Comparison of ENCODE assay signal across 8 cellular contexts in the genomic region with DNA sequence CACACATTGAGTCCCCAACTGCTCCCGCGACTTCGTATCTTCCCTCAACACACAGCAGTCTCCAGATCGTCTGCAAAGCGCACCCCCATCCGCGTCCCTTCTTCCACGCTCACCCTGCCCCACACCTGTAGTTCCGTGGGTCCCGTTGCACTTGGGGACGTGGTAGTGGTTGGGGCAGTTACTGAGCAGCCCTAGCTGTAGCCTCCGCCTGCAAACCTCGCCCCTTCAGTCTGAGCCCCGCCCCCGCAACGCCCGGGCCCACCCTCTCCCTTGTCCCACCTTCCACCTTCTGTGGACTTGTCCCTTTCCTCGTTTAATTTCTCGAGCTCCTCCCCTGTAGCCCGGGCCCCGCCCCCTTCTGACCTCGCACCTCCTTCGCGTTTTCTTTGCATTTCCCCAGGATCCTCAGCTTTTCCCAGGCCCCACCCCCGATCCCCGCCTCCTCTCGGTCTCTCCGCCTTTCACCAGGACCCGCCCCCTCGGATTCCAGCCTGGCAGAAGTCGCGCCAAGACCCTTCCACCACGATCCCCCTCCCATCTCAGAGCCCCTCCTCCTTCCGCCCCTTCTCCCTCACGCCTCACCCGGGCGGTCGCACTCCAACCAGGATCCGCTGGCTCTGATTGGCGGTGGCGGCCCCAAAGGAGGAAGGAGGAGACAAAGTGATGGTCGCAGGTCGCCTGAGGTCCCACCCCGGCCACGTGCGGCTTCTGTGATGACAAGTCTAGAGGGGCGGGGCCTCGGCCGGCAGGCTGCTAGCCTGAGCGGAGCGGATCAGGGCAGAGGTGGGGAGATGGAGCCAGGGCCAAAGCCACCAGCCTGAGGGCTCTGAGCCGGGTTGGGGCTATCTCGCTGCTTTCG. TPM values are rescaled to one million over a fixed set of nuclear protein-coding genes. Genes with fewer than 3 reads are reported as not detected.
DNase-seq lines count a peak whose midpoint lies in the region; TF ChIP-seq lines count a peak whose summit lies in the region.

Gene ATOSB (minus strand): TSS at position 183 of the 859 bp plus-strand sequence. CDS start 7,588 bp downstream, outside the sequence.

- peak within 1 kb of the TSS; percentile 87 to 94 for H3K4me3 Mint-ChIP-seq in H9

- peaks cover 6% of the 10 kb centered on the region for H3F3A ChIP-seq in neural cell (ENCODE audit: insufficient read depth, low read length, poor library complexity, severe bottlenecking)

- no peak within 1 kb of the TSS for H2BK15ac ChIP-seq in H9 (ENCODE audit: low read depth, low read length)

- TF ChIP-seq POLR2A in stomach (IDR thresholded peaks at IDR 0.05): no peak

- peaks cover 36 to 38% of the 10 kb centered on the region in 2 experiments for H3K4me1 Mint-ChIP-seq in H9

- H3K4me3 ChIP-seq in MG63 (peak within 1 kb of the TSS; percentile 59), neural cell (ENCODE audit: low read length) (peak within 1 kb of the TSS; percentile 88), stomach (peak within 1 kb of the TSS; percentile 53 to 65 (median 60))

- peak; percentile 97 for DNase-seq in ELR (ENCODE audit: low read depth)
- DNase-seq in H9: peak; percentile 100
- DNase-seq in MG63: peak; percentile 89
- DNase-seq in SHP77 treated with DMSO at 0.1 percent for 48 hours (lab: John Stamatoyannopoulos, UW): peak; percentile 46
- peak; percentile 88 for DNase-seq in activated gamma-delta T cell (lab: John Stamatoyannopoulos, UW)
- peak; percentile 91 for DNase-seq in fibroblast of the conjunctiva (ENCODE audit: low read depth)
- DNase-seq in stomach: peak; percentile 97

- H3K4me2 ChIP-seq in H9 (ENCODE audit: insufficient read depth, insufficient read length, low read length) (peak within 1 kb of the TSS; percentile 96), neural cell (ENCODE audit: low read length) (peak within 1 kb of the TSS; percentile 98)

- peak within 1 kb of the TSS; percentile 89; the same call in 1 of the 2 replicates for H3K14ac ChIP-seq in H9 (ENCODE audit: insufficient read depth, low read length)

- H3K9me3 ChIP-seq in H9 (ENCODE audit: control insufficient read depth, low read depth, low read length): no peaks in the 10 kb centered on the region
- H3K9me3 ChIP-seq in MG63: no peaks in the 10 kb centered on the region
- H3K9me3 ChIP-seq in neural cell (ENCODE audit: low read length): no peaks in the 10 kb centered on the region
- no peaks in the 10 kb centered on the region for H3K9me3 ChIP-seq in stomach

- H3K4me1 ChIP-seq in H9 (ENCODE audit: insufficient read depth, low read length) (peaks cover 2% of the 10 kb centered on the region; the same call in 1 of the 2 replicates), stomach (peaks cover 37 to 57% (median 56%) of the 10 kb centered on the region in 4 donors)

- H3K9me3 Mint-ChIP-seq in H9: no peaks in the 10 kb centered on the region

- H3K27me3 Mint-ChIP-seq in H9 (ENCODE audit: low read depth): 0 out of 2 replicates have a peak, but pooled peaks cover 4% of the 10 kb centered on the region

- H3K56ac ChIP-seq in H9 (ENCODE audit: insufficient read length, low read depth, low read length): no peak within 1 kb of the TSS

- H2BK5ac ChIP-seq in H9 (ENCODE audit: insufficient read length, low read length): no peak within 1 kb of the TSS

- H4K20me1 ChIP-seq in H9 (ENCODE audit: control insufficient read depth, insufficient read depth, insufficient read length) (no peaks in the 10 kb centered on the region), neural cell (ENCODE audit: insufficient read depth) (no peaks in the 10 kb centered on the region)

- H3K18ac ChIP-seq in H9 (ENCODE audit: insufficient read length, low read depth, low read length): peak within 1 kb of the TSS; percentile 60

- H4K5ac ChIP-seq in H9 (ENCODE audit: insufficient read length, low read depth, low read length): no peak within 1 kb of the TSS

- H2AFZ ChIP-seq in H9 (ENCODE audit: low read length) (no peak within 1 kb of the TSS), neural cell (ENCODE audit: low read depth, low read length) (peak within 1 kb of the TSS; percentile 61)

- H3K23ac ChIP-seq in H9 (ENCODE audit: insufficient read length, low read depth, low read length): no peak within 1 kb of the TSS

- H3K27me3 ChIP-seq in H9 (ENCODE audit: insufficient read depth, low read length): no peaks in the 10 kb centered on the region
- H3K27me3 ChIP-seq in MG63: no peaks in the 10 kb centered on the region
- H3K27me3 ChIP-seq in neural cell (ENCODE audit: insufficient read depth, low read depth, low read length): no peaks in the 10 kb centered on the region
- no peaks in the 10 kb centered on the region for H3K27me3 ChIP-seq in stomach

- peak within 1 kb of the TSS; percentile 92 to 98 (median 96) for H3K27ac Mint-ChIP-seq in H9

- TF ChIP-seq EP300 in neural cell (conservative IDR thresholded peaks at IDR 0.05; ENCODE audit: poor library complexity, severe bottlenecking): no peak
- TF ChIP-seq EP300 in stomach (IDR thresholded peaks at IDR 0.05): no peak

- H3K36me3 ChIP-seq in MG63 (no peaks in the 10 kb centered on the region), neural cell (ENCODE audit: insufficient read depth, low read length) (no peaks in the 10 kb centered on the region), stomach (no peaks in the 10 kb centered on the region)

- H3K27ac ChIP-seq in H9 (ENCODE audit: insufficient read length, low read depth, low read length) (no peak within 1 kb of the TSS), neural cell (ENCODE audit: low read length) (peak within 1 kb of the TSS; percentile 95), stomach (peak within 1 kb of the TSS; percentile 87 to 95 (median 92))

- H3K79me2 ChIP-seq in H9 (ENCODE audit: insufficient read depth, low read length) (no peaks in the 10 kb centered on the region), neural cell (replicated peaks; ENCODE audit: insufficient read depth, low read length) (peaks cover 20% of the 10 kb centered on the region)

- H2BK20ac ChIP-seq in H9 (ENCODE audit: low read depth, low read length, poor library complexity, severe bottlenecking): no peak within 1 kb of the TSS

- no peak within 1 kb of the TSS for H2AK5ac ChIP-seq in H9 (ENCODE audit: insufficient read length, low read length)

- no peak within 1 kb of the TSS for H3K4ac ChIP-seq in H9 (ENCODE audit: low read depth, low read length)

- H3K9ac ChIP-seq in H9 (ENCODE audit: extremely low read depth, insufficient read length, low read length) (peak within 1 kb of the TSS; percentile 31), neural cell (ENCODE audit: low read length) (peak within 1 kb of the TSS; percentile 85)

- H3T11ph ChIP-seq in H9 (ENCODE audit: low read length): no peak within 1 kb of the TSS

- H3K23me2 ChIP-seq in H9 (ENCODE audit: insufficient read length, low read depth, low read length, poor library complexity, severe bottlenecking): peaks cover 18% of the 10 kb centered on the region

- no peaks in the 10 kb centered on the region for H3K79me1 ChIP-seq in H9 (ENCODE audit: insufficient read depth, low read depth, low read length, poor library complexity, severe bottlenecking)

- no peak within 1 kb of the TSS for H4K91ac ChIP-seq in H9 (ENCODE audit: insufficient read length, low read depth, low read length)

- H2BK12ac ChIP-seq in H9 (ENCODE audit: insufficient read length, low read depth, low read length): no peak within 1 kb of the TSS

- H4K8ac ChIP-seq in H9 (replicated peaks; ENCODE audit: insufficient read length, low read depth, low read length): no peak within 1 kb of the TSS

- TF ChIP-seq CTCF in H9 (conservative IDR thresholded peaks at IDR 0.05) (no peak), neural cell (IDR thresholded peaks at IDR 0.05; ENCODE audit: poor library complexity, severe bottlenecking) (no peak), stomach (IDR thresholded peaks at IDR 0.05) (no peak)

- H3K9me2 ChIP-seq in neural cell (ENCODE audit: insufficient read depth, low read length): no peaks in the 10 kb centered on the region

- no peaks in the 10 kb centered on the region for H3K36me3 Mint-ChIP-seq in H9 (ENCODE audit: insufficient read depth in 1 of 3, low read depth in 3 of 3)

- intact Hi-C loops in stomach (cut with DNase I; ENCODE audit: low total_unique reads): loop anchor here (5.0 to 10.0 kb wide), 2 partner anchors 141 to 359 kb away; no protein-coding TSS in a partner anchor

- H2BK120ac ChIP-seq in H9 (ENCODE audit: low read depth, low read length, poor library complexity, severe bottlenecking): no peak within 1 kb of the TSS

- TF ChIP-seq RAD21 in neural cell (conservative IDR thresholded peaks at IDR 0.05): no peak

- no CpG with 5 or more reads among the region's 54 CpGs for WGBS in H9 (ENCODE audit: extremely low coverage, insufficient read length, low lambda C conversion rate)
- 0 to 2% (median 0%) methylated on average over 41 to 54 of the region's 54 CpGs for WGBS in stomach, 5 donors

TF ChIP-seq in neural cell, 6 proteins besides CTCF, POLR2A, EP300 and RAD21 (continues in another document):
- peak; percentile 55 for TF ChIP-seq TAF1 (IDR thresholded peaks at IDR 0.05; ENCODE audit: low read depth)
- peak; percentile 75 for TF ChIP-seq POLR2AphosphoS5 (IDR thresholded peaks at IDR 0.05)
- no peak for TF ChIP-seq EZH2 (IDR thresholded peaks at IDR 0.05; ENCODE audit: borderline replicate concordance, insufficient read depth, low read length, poor library complexity, severe bottlenecking)
- TF ChIP-seq MXI1 (conservative IDR thresholded peaks at IDR 0.05; ENCODE audit: poor library complexity, severe bottlenecking): peak; percentile 79
- no peak for TF ChIP-seq SMC3 (conservative IDR thresholded peaks at IDR 0.05; ENCODE audit: poor library complexity)

RNA-seq across cellular contexts. Expression of gene ATOSB, which starts in this region (rescaled TPM):
- total RNA-seq in H9 (2021) (5.6 and 6.1 TPM in 2 replicates), stomach (10 to 100 TPM in 4 of 5 donors, 1 to 10 TPM in 1; 8.6 to 63.0 (median 24.9) TPM)
- 0.72 and 2.0 TPM in 2 replicates for total RNA-seq in MG63 (2014; rRNA removed; shearing (Covaris generic); ENCODE audit: low replicate concordance)
- polyA plus RNA-seq in neural cell (28.9 and 34.1 TPM in 2 replicates), stomach (10 to 100 TPM; 10.3 to 13.7 (median 12.9) TPM)
- 21.2 and 23.7 TPM in 2 replicates for polyA minus RNA-seq in neural cell

Comparison
In these comparisons a context has a peak if more than half of its experiments do, and no peak if none do; other contexts are left out.
1. DNase-seq: peak in every context shown above with its lines; median percentile 100 in H9; 97 in ELR; 97 in stomach; 91 in fibroblast of the conjunctiva; 89 in MG63; 88 in activated gamma-delta T cell; 46 in SHP77 treated with DMSO at 0.1 percent for 48 hours.